22 cellular contexts compared by ENCODE assay signal in genomic region chr10:50279489-50279888, GRCh38. TPM values are rescaled to one million over a fixed set of nuclear protein-coding genes. Genes with fewer than 3 reads are reported as not detected.
A peak's percentile ranks its signal among the peaks of the same experiment; 100 is the strongest.
DNase-seq lines count a peak whose midpoint lies in the region; ATAC-seq, FAIRE-seq and TF ChIP-seq lines count a peak whose summit lies in the region.
"Had no signal": no experiment of that assay in that cellular context is flagged by ENCODE, and none has a peak within 500 bp of the region (broad histone marks: within the 10 kb centered on the region; RNA-seq: fewer than 3 reads in every experiment).

No MANE protein-coding gene starts in this region.

- H4K20me1 ChIP-seq in HepG2 (ENCODE audit: insufficient read depth, low read length) = no peaks in the 10 kb centered on the region

- in situ Hi-C loops in HepG2 (cut with HindIII; ENCODE audit: extremely low pct_ligation_motif_present, low pct_unique_long_range_greater_than_20kb) = no loop called here

- no peak for FAIRE-seq in HepG2 (lab: Jason Lieb, UNC)
- FAIRE-seq: G401.6, GM12891 had no signal

- H3K27ac ChIP-seq in HepG2 (ENCODE audit: extremely low read length, insufficient read depth, low read length) = no peak overlapping the region
- H3K27ac ChIP-seq: coronary artery, esophagus squamous epithelium, heart right ventricle, neutrophil, right atrium auricular region had no signal

- no peak overlapping the region for H2AFZ ChIP-seq in HepG2 (ENCODE audit: low read length)

- DNase-seq in ELF-1 (ENCODE audit: low read depth, low spot score) = peak; percentile 60
- peak; percentile 11 for DNase-seq in LoVo (ENCODE audit: low spot score)
- peak; percentile 52 for DNase-seq in ecto neural progenitor cell (ENCODE audit: low spot score)
- peak; percentile 32 for DNase-seq in HepG2 (ENCODE audit: low spot score)
- DNase-seq in T-cell = no peak
- DNase-seq in NOMO-1 treated with dmso at 0.1 percent for 144 hours (lab: John Stamatoyannopoulos, UW; ENCODE audit: unreplicated experiment) = no peak
- DNase-seq in stimulated activated naive CD8-positive, alpha-beta T cell treated with anti-CD3 and anti-CD28 coated beads, Interleukin-15, amount 100 ng/mL, for 72 hours = no peak
- no peak for DNase-seq in activated naive CD8-positive, alpha-beta T cell treated with anti-CD3 and anti-CD28 coated beads for 36 hours
- DNase-seq: activated CD4-positive, alpha-beta T cell treated with anti-CD3 and anti-CD28 coated beads for 36 hours; activated CD8-positive, alpha-beta memory T cell treated with anti-CD3 and anti-CD28 coated beads, Interleukin-2, amount 50 U/mL, for 48 hours; esophagus squamous epithelium; heart right ventricle; left cardiac atrium; NCI-H2081 treated with DMSO at 0.1 percent for 48 hours; substantia nigra; T-helper 9 cell had no signal

- no peak for TF ChIP-seq RAD21 in HepG2 (CRISPR knock-in tag; IDR thresholded peaks at IDR 0.05)

- H3K4me3 ChIP-seq in HepG2 (replicated peaks in 1 of 3; ENCODE audit: insufficient read depth in 1 of 3, low read depth in 2 of 3, low read length in 3 of 3) = no peak overlapping the region
- H3K4me3 ChIP-seq: coronary artery, esophagus squamous epithelium, heart right ventricle, right atrium auricular region had no signal

- 0% methylated on average over 4 of the region's 5 CpGs for WGBS in HepG2 (ENCODE audit: low lambda C conversion rate)

- BruUV-seq in HepG2 (replicated peaks; lab: Mats Ljungman, UMichigan) = no TSS peak

- peaks cover 35 to 46% of the 10 kb centered on the region in 2 donors for H3K27me3 Mint-ChIP-seq in T-cell
- peaks cover 70% of the 10 kb centered on the region for H3K27me3 Mint-ChIP-seq in stimulated activated naive CD8-positive, alpha-beta T cell treated with anti-CD3 and anti-CD28 coated beads, Interleukin-15, amount 100 ng/mL, for 72 hours
- peaks cover 64% of the 10 kb centered on the region for H3K27me3 Mint-ChIP-seq in activated naive CD8-positive, alpha-beta T cell treated with anti-CD3 and anti-CD28 coated beads for 36 hours

- H3K4me1 ChIP-seq in HepG2 (ENCODE audit: insufficient read depth, low read length) = peaks cover 23% of the 10 kb centered on the region
- H3K4me1 ChIP-seq: esophagus squamous epithelium, heart right ventricle, right atrium auricular region had no signal

- no peaks in the 10 kb centered on the region for H3K79me2 ChIP-seq in HepG2 (ENCODE audit: insufficient read depth, low read length)

- no peaks in the 10 kb centered on the region for H3K9me3 Mint-ChIP-seq in T-cell
- no peaks in the 10 kb centered on the region for H3K9me3 Mint-ChIP-seq in stimulated activated naive CD8-positive, alpha-beta T cell treated with anti-CD3 and anti-CD28 coated beads, Interleukin-15, amount 100 ng/mL, for 72 hours
- no peaks in the 10 kb centered on the region for H3K9me3 Mint-ChIP-seq in activated naive CD8-positive, alpha-beta T cell treated with anti-CD3 and anti-CD28 coated beads for 36 hours

- H3K27ac Mint-ChIP-seq in T-cell = no peak overlapping the region
- no peak overlapping the region for H3K27ac Mint-ChIP-seq in stimulated activated naive CD8-positive, alpha-beta T cell treated with anti-CD3 and anti-CD28 coated beads, Interleukin-15, amount 100 ng/mL, for 72 hours
- no peak overlapping the region for H3K27ac Mint-ChIP-seq in activated naive CD8-positive, alpha-beta T cell treated with anti-CD3 and anti-CD28 coated beads for 36 hours
- H3K27ac Mint-ChIP-seq: activated CD4-positive, alpha-beta T cell treated with anti-CD3 and anti-CD28 coated beads for 36 hours had no signal

- H3K4me1 Mint-ChIP-seq in T-cell = no peaks in the 10 kb centered on the region
- H3K4me1 Mint-ChIP-seq in stimulated activated naive CD8-positive, alpha-beta T cell treated with anti-CD3 and anti-CD28 coated beads, Interleukin-15, amount 100 ng/mL, for 72 hours = no peaks in the 10 kb centered on the region
- no peaks in the 10 kb centered on the region for H3K4me1 Mint-ChIP-seq in activated naive CD8-positive, alpha-beta T cell treated with anti-CD3 and anti-CD28 coated beads for 36 hours
- H3K4me1 Mint-ChIP-seq: activated CD4-positive, alpha-beta T cell treated with anti-CD3 and anti-CD28 coated beads for 36 hours had no signal

- peak; percentile 96 for ATAC-seq in HepG2
- no peak for ATAC-seq in T-cell (replicated peaks in 1 of 4)
- ATAC-seq in stimulated activated naive CD8-positive, alpha-beta T cell treated with anti-CD3 and anti-CD28 coated beads, Interleukin-15, amount 100 ng/mL, for 72 hours = no peak
- ATAC-seq: activated CD4-positive, alpha-beta T cell treated with anti-CD3 and anti-CD28 coated beads for 36 hours; heart right ventricle; left cardiac atrium; Right ventricle myocardium inferior had no signal

- intact Hi-C loops in HepG2 (cut with micrococcal nuclease; ENCODE audit: unreplicated experiment) = no loop called here

- TF ChIP-seq EP300 in HepG2 (IDR thresholded peaks at IDR 0.05; ENCODE audit: low read depth in 2 of 2, low read length in 2 of 2) = no peak
- TF ChIP-seq EP300 in HepG2 (CRISPR knock-in tag; IDR thresholded peaks at IDR 0.05; ENCODE audit: borderline replicate concordance) = no peak

- H3K9me3 ChIP-seq in HepG2 (ENCODE audit: low read length) = no peaks in the 10 kb centered on the region
- H3K9me3 ChIP-seq: esophagus squamous epithelium, heart right ventricle, neutrophil, right atrium auricular region had no signal

- H3K36me3 ChIP-seq in HepG2 (replicated peaks in 1 of 2; ENCODE audit: control insufficient read depth in 1 of 2, insufficient read depth in 2 of 2, low read length in 2 of 2) = no peaks in the 10 kb centered on the region
- H3K36me3 ChIP-seq: esophagus squamous epithelium, heart right ventricle, neutrophil, right atrium auricular region had no signal

- H3K27me3 ChIP-seq in HepG2 (ENCODE audit: control insufficient read depth in 1 of 2, insufficient read depth in 2 of 2, low read length in 2 of 2) = 0 out of 5 replicates have a peak, but pooled peaks cover 0 to 8% of the 10 kb centered on the region in 2 experiments
- H3K27me3 ChIP-seq: right atrium auricular region had no signal

- no peak overlapping the region for H3K4me3 Mint-ChIP-seq in T-cell
- H3K4me3 Mint-ChIP-seq in stimulated activated naive CD8-positive, alpha-beta T cell treated with anti-CD3 and anti-CD28 coated beads, Interleukin-15, amount 100 ng/mL, for 72 hours = no peak overlapping the region
- no peak overlapping the region for H3K4me3 Mint-ChIP-seq in activated naive CD8-positive, alpha-beta T cell treated with anti-CD3 and anti-CD28 coated beads for 36 hours
- H3K4me3 Mint-ChIP-seq: activated CD4-positive, alpha-beta T cell treated with anti-CD3 and anti-CD28 coated beads for 36 hours had no signal

- H3K36me3 Mint-ChIP-seq in T-cell = no peaks in the 10 kb centered on the region
- H3K36me3 Mint-ChIP-seq in activated naive CD8-positive, alpha-beta T cell treated with anti-CD3 and anti-CD28 coated beads for 36 hours = no peaks in the 10 kb centered on the region

- peak overlapping the region; percentile 0; the same call in 1 of the 2 replicates for H3K4me2 ChIP-seq in HepG2 (ENCODE audit: low read depth, low read length)

- no peak overlapping the region for H3K9ac ChIP-seq in HepG2 (ENCODE audit: insufficient read depth, low read depth, low read length)

- CTCF ChIA-PET in HepG2 (lab: Yijun Ruan, JAX; ENCODE audit: low intra/inter-chr PET ratio, low total read pairs) = no interaction called here
- CTCF ChIA-PET in T-cell (lab: Charles Lee) = no interaction called here

- TF ChIP-seq CTCF in HepG2 (CRISPR knock-in tag; IDR thresholded peaks at IDR 0.05) = no peak

- POLR2A ChIA-PET in HepG2 (lab: Yijun Ruan, JAX) (no interaction called here), T-cell (lab: Charles Lee) (no interaction called here)

- no peak for TF ChIP-seq POLR2A in HepG2 (IDR thresholded peaks at IDR 0.05; ENCODE audit: insufficient read depth in 1 of 2, low read depth in 2 of 2, low read length in 2 of 2)

TF ChIP-seq in HepG2, 621 proteins besides CTCF, POLR2A, EP300 and RAD21 (continues in another document):
- TF ChIP-seq MAFK (conservative IDR thresholded peaks at IDR 0.05 in 1 of 2, IDR thresholded peaks at IDR 0.05 in 1 of 2; ENCODE audit: low read length in 2 of 2) = peak; percentile 43 to 70
- TF ChIP-seq CBX5 (CRISPR knock-in tag; IDR thresholded peaks at IDR 0.05; ENCODE audit: borderline replicate concordance) = no peak
- no peak for TF ChIP-seq ZNF234 (CRISPR knock-in tag; conservative IDR thresholded peaks at IDR 0.05)
- peak; percentile 42; the same call in 1 of the 2 replicates for TF ChIP-seq NFE2L2 (IDR thresholded peaks at IDR 0.05; ENCODE audit: low read length)
- 0 out of 2 replicates have a peak, but pooled peaks have one; percentile 32 for TF ChIP-seq MAFF (IDR thresholded peaks at IDR 0.05; ENCODE audit: low read depth, low read length)
- peak; percentile 56 for TF ChIP-seq FOSL2 (CRISPR knock-in tag; IDR thresholded peaks at IDR 0.05)
- no peak for TF ChIP-seq ISL2 (CRISPR knock-in tag; IDR thresholded peaks at IDR 0.05)
- TF ChIP-seq ZNF30 (CRISPR knock-in tag; IDR thresholded peaks at IDR 0.05) = no peak

RNA-seq across cellular contexts. Expression of gene ASAH2, which starts 28.2 kb away (rescaled TPM):
- total RNA-seq in HepG2 (2016; rRNA removed; fragmentation: Illumina TruSeq; extraction: Trizol) (8.9 and 16.0 TPM in 2 replicates), T-cell (1 to 10 TPM; 2.8 to 3.7 (median 3.4) TPM)
- total RNA-seq in HepG2 (2016; cell fraction: cytosol; rRNA removed; fragmentation: Illumina TruSeq; extraction: Trizol; ENCODE audit: low read depth) = 1.1 and 1.7 TPM in 2 replicates
- total RNA-seq in HepG2 (2016; cell fraction: insoluble cytoplasmic fraction; rRNA removed; fragmentation: Illumina TruSeq; extraction: Trizol) = 8.2 and 13.2 TPM in 2 replicates
- 2.7 and 6.0 TPM in 2 replicates for total RNA-seq in HepG2 (2016; cell fraction: membrane; rRNA removed; fragmentation: Illumina TruSeq; extraction: Trizol)
- 12.5 and 13.1 TPM in 2 replicates for total RNA-seq in HepG2 (2016; cell fraction: nucleus; rRNA removed; fragmentation: Illumina TruSeq; extraction: Trizol)
- 14.8 and 17.9 TPM in 2 replicates for polyA plus RNA-seq in HepG2 (2011; rRNA removed)
- polyA plus RNA-seq in HepG2 (2011; cell fraction: cytosol; rRNA removed) = 10.0 and 11.0 TPM in 2 replicates
- polyA plus RNA-seq in HepG2 (2011; cell fraction: nucleus; rRNA removed) = 8.1 and 9.8 TPM in 2 replicates
- polyA plus RNA-seq in HepG2 (2012) = 4.6 TPM in 2 replicates
- polyA plus RNA-seq in HepG2 (2016; cell fraction: cytosol; fragmentation: Illumina TruSeq; extraction: Trizol; ENCODE audit: low read depth) = 0.70 and 1.3 TPM in 2 replicates
- polyA plus RNA-seq in HepG2 (2016; cell fraction: insoluble cytoplasmic fraction; fragmentation: Illumina TruSeq; extraction: Trizol; ENCODE audit: low read depth) = 3.4 and 6.6 TPM in 2 replicates
- 0.94 and 1.8 TPM in 2 replicates for polyA plus RNA-seq in HepG2 (2016; cell fraction: membrane; fragmentation: Illumina TruSeq; extraction: Trizol; ENCODE audit: low read depth)
- polyA plus RNA-seq in HepG2 (2016; cell fraction: nucleus; fragmentation: Illumina TruSeq; extraction: Trizol; ENCODE audit: insufficient read depth, low read depth) = 12.1 and 13.5 TPM in 2 replicates
- 2.8 and 27.5 TPM in 2 replicates for polyA minus RNA-seq in HepG2 (2011; rRNA and poly(A)+ RNA removed; ENCODE audit: low replicate concordance)
- 15.3 and 18.1 TPM in 2 replicates for polyA minus RNA-seq in HepG2 (2011; cell fraction: cytosol; rRNA and poly(A)+ RNA removed)
- 15.1 and 15.3 TPM in 2 replicates for polyA minus RNA-seq in HepG2 (2011; cell fraction: nucleus; rRNA and poly(A)+ RNA removed)
- 1 to 10 TPM; 5.9 to 6.6 TPM for total RNA-seq in activated naive CD8-positive, alpha-beta T cell treated with anti-CD3 and anti-CD28 coated beads for 36 hours

Comparison
In these comparisons a context has a peak if more than half of its experiments do, and no peak if none do; other contexts are left out.
1. DNase-seq: peak in ELF-1 (single experiment), LoVo (single experiment), ecto neural progenitor cell (single experiment) and HepG2 (single experiment); none in T-cell (0 of 34), NOMO-1 treated with dmso at 0.1 percent for 144 hours (single experiment), stimulated activated naive CD8-positive, alpha-beta T cell treated with anti-CD3 and anti-CD28 coated beads, Interleukin-15, amount 100 ng/mL, for 72 hours (0 of 2) and activated naive CD8-positive, alpha-beta T cell treated with anti-CD3 and anti-CD28 coated beads for 36 hours (single experiment).